8 cellular contexts compared by ENCODE assay signal in the genomic region with DNA sequence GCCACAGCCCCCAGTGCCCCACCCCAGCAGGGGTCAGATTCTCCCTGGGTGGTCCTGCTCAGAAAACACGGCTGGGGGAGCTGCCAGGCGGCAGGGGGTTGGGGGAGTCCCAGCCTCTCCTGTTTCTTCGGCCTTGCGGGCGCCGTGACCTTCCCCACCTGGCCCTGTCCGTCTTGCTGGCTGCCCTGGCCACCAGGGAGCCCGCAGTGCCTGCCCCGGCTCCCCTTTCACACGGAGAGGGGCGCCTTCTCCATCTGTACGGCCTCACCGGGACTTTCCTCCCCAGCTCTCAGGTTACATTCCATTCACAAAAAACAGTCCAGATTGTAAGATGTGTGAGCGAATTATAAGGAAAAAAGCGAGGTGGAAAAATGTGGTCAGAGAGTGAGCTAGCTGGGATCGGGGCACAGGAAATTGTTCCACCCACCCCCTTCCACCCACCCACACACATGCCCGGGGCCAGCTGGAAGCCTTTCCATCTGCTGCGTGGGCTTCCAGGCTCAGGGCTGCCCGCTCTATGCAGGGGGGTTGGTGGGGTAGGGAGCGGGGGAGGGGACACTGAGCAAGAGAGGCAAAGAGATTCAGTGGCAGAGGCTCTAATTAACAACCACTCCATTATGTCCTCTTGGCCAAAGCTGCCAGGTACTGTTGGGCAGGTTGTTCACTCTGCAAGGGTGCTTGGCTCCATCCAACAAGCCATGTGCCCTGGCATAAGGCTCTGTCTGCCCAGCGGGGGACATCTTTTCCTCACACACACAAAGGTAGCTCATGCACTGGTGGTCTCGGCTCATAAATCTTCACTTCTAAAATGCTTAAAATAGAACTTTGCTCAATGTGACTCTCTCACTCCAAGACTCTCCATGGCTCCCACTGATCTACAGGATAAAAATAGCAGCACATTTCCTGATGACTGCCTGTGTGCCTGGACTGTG.
A peak's percentile ranks its signal among the peaks of the same experiment; 100 is the strongest.
DNase-seq lines count a peak whose midpoint lies in the region; ATAC-seq and TF ChIP-seq lines count a peak whose summit lies in the region.

No MANE protein-coding gene starts in this region.

- no peak for TF ChIP-seq CTCF in foreskin fibroblast (IDR thresholded peaks at IDR 0.05; ENCODE audit: low read depth, low read length)

- DNase-seq in activated CD4-positive, alpha-beta T cell treated with anti-CD3 and anti-CD28 coated beads for 4 hours: peak; percentile 60 to 69
- DNase-seq in activated CD4-positive, alpha-beta T cell treated with anti-CD3 and anti-CD28 coated beads for 1 hour: no peak
- DNase-seq in SW480 (ENCODE audit: low spot score): peak; percentile 40
- DNase-seq in foreskin fibroblast: peak; percentile 85 to 87
- DNase-seq in stimulated activated CD4-positive, alpha-beta T cell treated with anti-CD3 and anti-CD28 coated beads, Interleukin-12 subunit alpha, Interleukin-12 subunit beta, amount 100 ng/mL, for 4 hours: peak; percentile 53
- DNase-seq in NCI-H2081 (lab: John Stamatoyannopoulos, UW): no peak

- ATAC-seq in HG03175 (IDR thresholded peaks at IDR 0.05; ENCODE audit: unreplicated experiment) (no peak), GM19397 (IDR thresholded peaks at IDR 0.05; ENCODE audit: unreplicated experiment) (no peak)

- H3K4me3 ChIP-seq in foreskin fibroblast (ENCODE audit: low read depth in 1 of 2, low read length in 2 of 2): no peak overlapping the region

Comparison
In these comparisons a context has a peak if more than half of its experiments do, and no peak if none do; other contexts are left out.
1. DNase-seq: peak in activated CD4-positive, alpha-beta T cell treated with anti-CD3 and anti-CD28 coated beads for 4 hours (2 of 2), SW480 (single experiment), foreskin fibroblast (2 of 2) and stimulated activated CD4-positive, alpha-beta T cell treated with anti-CD3 and anti-CD28 coated beads, Interleukin-12 subunit alpha, Interleukin-12 subunit beta, amount 100 ng/mL, for 4 hours (single experiment); none in activated CD4-positive, alpha-beta T cell treated with anti-CD3 and anti-CD28 coated beads for 1 hour (single experiment) and NCI-H2081 (0 of 2).